Comparison of ENCODE assay signal across 1 cellular context in the genomic region with DNA sequence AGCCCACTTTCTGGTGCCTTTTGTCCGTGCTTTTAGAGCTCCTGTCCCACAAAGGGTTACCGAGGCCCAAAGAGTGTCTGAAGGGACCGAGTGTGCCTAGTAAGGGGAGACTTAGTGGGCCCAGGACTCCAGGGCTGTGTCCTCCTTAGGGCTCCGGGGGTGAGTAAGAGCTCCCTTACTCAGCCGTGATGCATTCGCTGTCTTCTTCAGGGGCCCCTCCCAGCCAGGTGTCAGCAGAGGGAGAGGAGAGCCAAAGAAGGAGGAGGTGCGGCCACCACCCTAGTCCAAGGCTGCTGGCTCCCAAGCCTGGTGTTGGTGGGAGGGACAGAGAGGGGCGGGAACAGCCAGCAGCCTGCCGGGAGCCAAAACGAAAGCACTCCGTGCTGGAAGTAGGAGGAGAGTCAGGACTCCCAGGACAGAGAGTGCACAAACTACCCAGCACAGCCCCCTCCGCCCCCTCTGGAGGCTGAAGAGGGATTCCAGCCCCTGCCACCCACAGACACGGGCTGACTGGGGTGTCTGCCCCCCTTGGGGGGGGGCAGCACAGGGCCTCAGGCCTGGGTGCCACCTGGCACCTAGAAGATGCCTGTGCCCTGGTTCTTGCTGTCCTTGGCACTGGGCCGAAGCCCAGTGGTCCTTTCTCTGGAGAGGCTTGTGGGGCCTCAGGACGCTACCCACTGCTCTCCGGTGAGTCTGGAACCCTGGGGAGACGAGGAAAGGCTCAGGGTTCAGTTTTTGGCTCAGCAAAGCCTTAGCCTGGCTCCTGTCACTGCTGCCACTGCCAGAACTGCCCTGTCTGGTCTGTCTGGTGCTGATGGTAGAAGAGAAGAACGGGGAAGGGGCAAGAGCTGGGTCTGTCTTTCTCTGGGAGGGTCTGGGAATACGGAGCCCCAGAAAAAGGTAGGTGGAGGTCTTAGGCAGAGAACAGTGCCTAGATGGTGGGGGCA.
TF ChIP-seq lines count a peak whose summit lies in the region.

A gene with protein sequence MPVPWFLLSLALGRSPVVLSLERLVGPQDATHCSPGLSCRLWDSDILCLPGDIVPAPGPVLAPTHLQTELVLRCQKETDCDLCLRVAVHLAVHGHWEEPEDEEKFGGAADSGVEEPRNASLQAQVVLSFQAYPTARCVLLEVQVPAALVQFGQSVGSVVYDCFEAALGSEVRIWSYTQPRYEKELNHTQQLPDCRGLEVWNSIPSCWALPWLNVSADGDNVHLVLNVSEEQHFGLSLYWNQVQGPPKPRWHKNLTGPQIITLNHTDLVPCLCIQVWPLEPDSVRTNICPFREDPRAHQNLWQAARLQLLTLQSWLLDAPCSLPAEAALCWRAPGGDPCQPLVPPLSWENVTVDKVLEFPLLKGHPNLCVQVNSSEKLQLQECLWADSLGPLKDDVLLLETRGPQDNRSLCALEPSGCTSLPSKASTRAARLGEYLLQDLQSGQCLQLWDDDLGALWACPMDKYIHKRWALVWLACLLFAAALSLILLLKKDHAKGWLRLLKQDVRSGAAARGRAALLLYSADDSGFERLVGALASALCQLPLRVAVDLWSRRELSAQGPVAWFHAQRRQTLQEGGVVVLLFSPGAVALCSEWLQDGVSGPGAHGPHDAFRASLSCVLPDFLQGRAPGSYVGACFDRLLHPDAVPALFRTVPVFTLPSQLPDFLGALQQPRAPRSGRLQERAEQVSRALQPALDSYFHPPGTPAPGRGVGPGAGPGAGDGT (plus strand): TSS at position 365 of the 947 bp plus-strand sequence. CDS start 218 bp downstream, at position 583.

TF ChIP-seq in GM12878, 131 proteins besides CTCF, POLR2A, EP300 and RAD21 (continued from another document):
- TF ChIP-seq IRF5 (IDR thresholded peaks at IDR 0.05; ENCODE audit: borderline replicate concordance) (no peak), TBL1XR1 (IDR thresholded peaks at IDR 0.05; ENCODE audit: low read depth, low read length) (no peak), IKZF1 (conservative IDR thresholded peaks at IDR 0.05) (no peak), POLR2AphosphoS5 (IDR thresholded peaks at IDR 0.05; ENCODE audit: low read length) (no peak), CBFB (IDR thresholded peaks at IDR 0.05; ENCODE audit: low read depth) (no peak), ZZZ3 (IDR thresholded peaks at IDR 0.05; ENCODE audit: control insufficient read depth, insufficient read length, low read depth) (no peak), TCF7 (IDR thresholded peaks at IDR 0.05; ENCODE audit: borderline replicate concordance) (no peak), FOXM1 (IDR thresholded peaks at IDR 0.05; ENCODE audit: low read depth, low read length) (no peak), POLR2AphosphoS2 (IDR thresholded peaks at IDR 0.05; ENCODE audit: low read depth, low read length) (no peak)
- TF ChIP-seq, protein P1, sequence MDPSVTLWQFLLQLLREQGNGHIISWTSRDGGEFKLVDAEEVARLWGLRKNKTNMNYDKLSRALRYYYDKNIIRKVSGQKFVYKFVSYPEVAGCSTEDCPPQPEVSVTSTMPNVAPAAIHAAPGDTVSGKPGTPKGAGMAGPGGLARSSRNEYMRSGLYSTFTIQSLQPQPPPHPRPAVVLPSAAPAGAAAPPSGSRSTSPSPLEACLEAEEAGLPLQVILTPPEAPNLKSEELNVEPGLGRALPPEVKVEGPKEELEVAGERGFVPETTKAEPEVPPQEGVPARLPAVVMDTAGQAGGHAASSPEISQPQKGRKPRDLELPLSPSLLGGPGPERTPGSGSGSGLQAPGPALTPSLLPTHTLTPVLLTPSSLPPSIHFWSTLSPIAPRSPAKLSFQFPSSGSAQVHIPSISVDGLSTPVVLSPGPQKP (IDR thresholded peaks at IDR 0.05; ENCODE audit: low read depth, low read length), result no peak
